18 cellular contexts compared by ENCODE assay signal in the genomic region with DNA sequence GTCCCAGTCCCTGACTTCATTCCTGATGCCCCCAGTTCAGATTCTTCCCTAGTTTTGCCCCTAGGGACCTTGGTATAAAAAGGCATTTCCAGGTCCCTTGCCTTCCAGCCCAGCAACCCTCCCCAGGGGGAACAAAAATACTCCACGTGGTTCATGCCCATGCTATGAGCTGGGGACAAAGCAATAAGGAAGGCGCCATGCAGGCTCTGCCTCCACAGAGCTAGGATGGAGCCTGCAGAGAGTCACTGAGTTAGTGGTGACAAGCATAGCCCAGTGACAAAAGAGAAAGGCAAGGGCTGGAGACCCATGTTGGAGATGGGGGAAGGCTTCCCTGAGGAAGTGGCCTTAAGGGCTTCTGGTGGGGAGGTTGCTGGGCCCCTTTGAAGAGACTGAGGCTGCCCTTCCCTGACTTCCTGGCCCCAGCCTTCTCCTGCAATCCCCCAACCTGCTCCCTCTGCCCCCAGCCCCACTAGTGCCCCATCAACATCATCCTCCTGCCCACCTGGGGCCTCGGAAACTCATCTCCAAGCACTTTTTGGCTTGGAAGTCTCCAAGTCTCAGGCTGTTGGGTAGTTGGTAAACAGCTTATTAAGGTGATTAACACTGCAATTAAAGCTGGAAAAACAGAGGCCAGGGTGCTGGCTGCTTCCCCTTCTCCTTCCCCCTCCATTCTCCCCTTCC.
"Had no signal": no experiment of that assay in that cellular context is flagged by ENCODE, and none has a peak within 500 bp of the region (broad histone marks: within the 10 kb centered on the region; RNA-seq: fewer than 3 reads in every experiment).

No MANE protein-coding gene starts in this region.

- H3K4me3 ChIP-seq: lung, right atrium auricular region, transverse colon had no signal

- DNase-seq: activated CD4-positive, alpha-beta T cell treated with anti-CD3 and anti-CD28 coated beads, Interleukin-2, amount 10 ng/mL, durations not matched to agents 7 days and 5 days; activated CD4-positive, CD25-positive, alpha-beta regulatory T cell; activated CD8-positive, alpha-beta memory T cell treated with anti-CD3 and anti-CD28 coated beads for 24 hours; activated T-cell treated with anti-CD3 and anti-CD28 coated beads for 4 hours; amygdala; foreskin keratinocyte; immature natural killer cell; left colon; midbrain; naive B cell; small intestine; stimulated activated naive CD4-positive, alpha-beta T cell; substantia nigra; T-helper 2 cell; transverse colon had no signal

- ATAC-seq: activated naive CD4-positive, alpha-beta T cell treated with anti-CD3 and anti-CD28 coated beads, Interleukin-2, amount 50 U/mL, for 72 hours; foreskin keratinocyte; left colon had no signal
